8 cellular contexts compared by ENCODE assay signal in genomic region chr4:102345795-102346100, GRCh38. TPM values are rescaled to one million over a fixed set of nuclear protein-coding genes. Genes with fewer than 3 reads are reported as not detected.
DNase-seq lines count a peak whose midpoint lies in the region; ATAC-seq and TF ChIP-seq lines count a peak whose summit lies in the region.

No MANE protein-coding gene starts in this region.

- no peaks in the 10 kb centered on the region for H3K36me3 ChIP-seq in CD4-positive, alpha-beta memory T cell (ENCODE audit: insufficient read depth, low read length)

- H3K4me3 Mint-ChIP-seq in CD4-positive, alpha-beta memory T cell: peak overlapping the region; percentile 86 to 95 (median 94)
- peak overlapping the region; percentile 92 for H3K4me3 Mint-ChIP-seq in natural killer cell treated with Interleukin-12 subunit alpha and Interleukin-12 subunit beta and Interleukin-15 and Interleukin-18, amount 100 ng/mL, for 72 hours

- peak in 2 of 5 donors; percentile 42 to 45 for DNase-seq in CD4-positive, alpha-beta memory T cell
- DNase-seq in NOMO-1 (lab: John Stamatoyannopoulos, UW; ENCODE audit: unreplicated experiment in 2 of 2) (peak; percentile 65 to 82), dorsolateral prefrontal cortex (peak in 1 of 10 donors; percentile 11), HK-2 (ENCODE audit: unreplicated experiment) (no peak), putamen (ENCODE audit: low spot score) (no peak)
- no peak for DNase-seq in natural killer cell treated with Interleukin-12 subunit alpha and Interleukin-12 subunit beta and Interleukin-15 and Interleukin-18, amount 100 ng/mL, for 72 hours (ENCODE audit: low spot score)

- no peak for ATAC-seq in natural killer cell treated with Interleukin-12 subunit alpha and Interleukin-12 subunit beta and Interleukin-15 and Interleukin-18, amount 100 ng/mL, for 72 hours
- ATAC-seq in HG02678 (IDR thresholded peaks at IDR 0.05; ENCODE audit: unreplicated experiment) (no peak), GM18909 (IDR thresholded peaks at IDR 0.05; ENCODE audit: poor library complexity, unreplicated experiment) (no peak)

- POLR2A ChIA-PET in CD4-positive, alpha-beta memory T cell (lab: Charles Lee; ENCODE audit: partially characterized antibody): interaction anchor here (0.9 to 3.6 kb wide), 13 partner anchors 9 to 998 kb away, joined by 3 to 38 read pairs (median 7); partner anchors contain the start of genes CISD2, MANBA, NFKB1 and PPP3CA

- peaks cover 0 to 2% (median 0%) of the 10 kb centered on the region in 8 donors for H3K9me3 Mint-ChIP-seq in CD4-positive, alpha-beta memory T cell
- no peaks in the 10 kb centered on the region for H3K9me3 Mint-ChIP-seq in natural killer cell treated with Interleukin-12 subunit alpha and Interleukin-12 subunit beta and Interleukin-15 and Interleukin-18, amount 100 ng/mL, for 72 hours

- peak overlapping the region; percentile 80 to 83 for H3K4me3 ChIP-seq in CD4-positive, alpha-beta memory T cell (ENCODE audit: low read length in 2 of 2)
- peak overlapping the region; percentile 48 to 94 (median 73) for H3K4me3 ChIP-seq in dorsolateral prefrontal cortex

- H3K27ac Mint-ChIP-seq in CD4-positive, alpha-beta memory T cell: peak overlapping the region; percentile 86 to 99 (median 98)
- H3K27ac Mint-ChIP-seq in natural killer cell treated with Interleukin-12 subunit alpha and Interleukin-12 subunit beta and Interleukin-15 and Interleukin-18, amount 100 ng/mL, for 72 hours: peak overlapping the region; percentile 89 to 90

- no peaks in the 10 kb centered on the region for H3K27me3 ChIP-seq in CD4-positive, alpha-beta memory T cell (ENCODE audit: insufficient read depth, low read length)
- H3K27me3 ChIP-seq in dorsolateral prefrontal cortex: no peaks in the 10 kb centered on the region

- peaks cover 41% of the 10 kb centered on the region for H3K4me1 ChIP-seq in CD4-positive, alpha-beta memory T cell (ENCODE audit: insufficient read depth, low read length)

- peaks cover 22 to 50% (median 38%) of the 10 kb centered on the region in 4 donors for H3K4me1 Mint-ChIP-seq in CD4-positive, alpha-beta memory T cell
- H3K4me1 Mint-ChIP-seq in natural killer cell treated with Interleukin-12 subunit alpha and Interleukin-12 subunit beta and Interleukin-15 and Interleukin-18, amount 100 ng/mL, for 72 hours (ENCODE audit: low read depth in 2 of 2): peaks cover 30% of the 10 kb centered on the region in 2 donors

- TF ChIP-seq CTCF in dorsolateral prefrontal cortex (IDR thresholded peaks at IDR 0.05 in 54 of 56, conservative IDR thresholded peaks at IDR 0.05 in 2 of 56; ENCODE audit: low read depth in 1 of 56, partially characterized antibody in 56 of 56): peak in 8 of 56 donors; percentile 0 to 53 (median 13)

- no peaks in the 10 kb centered on the region for H3K27me3 Mint-ChIP-seq in CD4-positive, alpha-beta memory T cell
- no peaks in the 10 kb centered on the region for H3K27me3 Mint-ChIP-seq in natural killer cell treated with Interleukin-12 subunit alpha and Interleukin-12 subunit beta and Interleukin-15 and Interleukin-18, amount 100 ng/mL, for 72 hours

- CTCF ChIA-PET in CD4-positive, alpha-beta memory T cell (lab: Charles Lee; ENCODE audit: partially characterized antibody): interaction anchor here (1.0 to 2.5 kb wide), 11 partner anchors 31 to 754 kb away, joined by 3 to 26 read pairs (median 4); partner anchors contain the start of genes BDH2 and UBE2D3

- H3K36me3 Mint-ChIP-seq in CD4-positive, alpha-beta memory T cell: peaks cover 0 to 12% of the 10 kb centered on the region in 2 donors
- H3K36me3 Mint-ChIP-seq in natural killer cell treated with Interleukin-12 subunit alpha and Interleukin-12 subunit beta and Interleukin-15 and Interleukin-18, amount 100 ng/mL, for 72 hours: peaks cover under 1% of the 10 kb centered on the region

- H3K27ac ChIP-seq in CD4-positive, alpha-beta memory T cell (ENCODE audit: low read depth, low read length): peak overlapping the region; percentile 91
- peak overlapping the region in 29 of 59 donors; percentile 0 to 84 (median 65) for H3K27ac ChIP-seq in dorsolateral prefrontal cortex

- intact Hi-C loops in CD4-positive, alpha-beta memory T cell (cut with micrococcal nuclease): loop anchor here (1.0 to 10.0 kb wide), 11 partner anchors 86 to 849 kb away; partner anchors contain the start of genes CENPE, CISD2, MANBA and NFKB1
- intact Hi-C loops in dorsolateral prefrontal cortex (cut with DNase I): loop anchor here (5.0 to 10.0 kb wide), 2 partner anchors 79 to 82 kb away; no protein-coding TSS in a partner anchor

- H3K9me3 ChIP-seq in CD4-positive, alpha-beta memory T cell (ENCODE audit: control insufficient read depth in 1 of 2, low read length in 2 of 2): no peaks in the 10 kb centered on the region

RNA-seq across cellular contexts. Expression of gene SLC39A8, which starts 0.5 kb away (rescaled TPM):
- 10 to 100 TPM; 24.6 to 25.7 TPM for total RNA-seq in CD4-positive, alpha-beta memory T cell
- polyA plus RNA-seq in CD4-positive, alpha-beta memory T cell: 100 to 1,000 TPM in 1 of 2 donors, 10 to 100 TPM in 1; 52.5 to 112 TPM
- total RNA-seq in dorsolateral prefrontal cortex: 10 to 100 TPM in 86 of 120 experiments, 1 to 10 TPM in 34; 5.8 to 22.6 (median 11.5) TPM
- 10 to 100 TPM; 56.8 to 76.5 TPM for total RNA-seq in natural killer cell treated with Interleukin-12 subunit alpha and Interleukin-12 subunit beta and Interleukin-15 and Interleukin-18, amount 100 ng/mL, for 72 hours

Comparison
In these comparisons a context has a peak if more than half of its experiments do, and no peak if none do; other contexts are left out.
1. DNase-seq: peak in NOMO-1 (2 of 2); none in natural killer cell treated with Interleukin-12 subunit alpha and Interleukin-12 subunit beta and Interleukin-15 and Interleukin-18, amount 100 ng/mL, for 72 hours (single experiment), HK-2 (single experiment) and putamen (single experiment).